ENCODE assay signal across 18 cellular contexts in the genomic region with DNA sequence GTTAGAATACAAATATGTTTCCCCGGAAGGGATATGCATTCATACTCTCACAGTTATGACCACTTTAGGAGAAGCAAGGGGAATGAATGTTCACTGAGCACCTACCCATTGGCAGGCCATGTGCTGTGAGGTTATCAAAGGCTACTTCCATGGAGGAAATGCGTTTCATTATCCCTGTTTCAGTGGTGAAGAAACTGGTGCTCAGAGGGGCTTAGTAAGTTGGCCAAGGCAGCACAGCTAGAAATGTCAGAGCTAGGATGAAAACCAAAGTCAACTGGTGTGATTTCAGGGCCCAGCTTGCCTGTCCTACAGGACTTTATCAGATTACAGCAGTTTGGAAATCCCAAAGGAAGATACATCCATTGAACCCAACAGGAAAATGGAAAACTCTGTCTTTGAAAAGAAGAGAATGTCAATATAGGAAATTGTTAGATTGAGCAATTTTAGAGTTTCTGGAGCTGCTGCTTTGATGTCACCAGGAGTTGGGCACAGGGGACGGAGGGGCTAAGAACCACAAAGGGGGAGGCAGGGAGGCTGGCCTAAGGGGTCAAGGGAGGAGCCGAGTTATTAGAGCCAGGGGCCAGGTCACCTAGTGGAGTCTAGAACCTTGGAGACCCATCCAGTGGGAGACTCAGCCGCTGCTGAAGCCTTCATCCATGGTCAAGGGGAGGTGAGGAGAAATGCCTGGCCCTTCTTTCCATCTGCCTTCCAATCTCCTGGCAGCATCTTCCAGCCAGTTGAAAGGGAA.
"Had no signal": no experiment of that assay in that cellular context is flagged by ENCODE, and none has a peak within 500 bp of the region (broad histone marks: within the 10 kb centered on the region; RNA-seq: fewer than 3 reads in every experiment).

No MANE protein-coding gene starts in this region.

- H3K9me3 Mint-ChIP-seq: activated B cell treated with CpG ODN at 0.5 μM for 24 hours; activated CD4-positive, alpha-beta T cell treated with anti-CD3 and anti-CD28 coated beads, Interleukin-2, amount 10 ng/mL, durations not matched to agents 24 days and 14 days; activated naive CD4-positive, alpha-beta T cell treated with anti-CD3 and anti-CD28 coated beads, Interleukin-2, amount 10 ng/mL, durations not matched to agents 7 days and 5 days; activated T-helper 17 cell treated with anti-CD3 and anti-CD28 coated beads, Interleukin-2, amount 50 U/mL, for 72 hours had no signal

- H3K9me3 ChIP-seq: breast epithelium, gastrocnemius medialis, heart right ventricle, psoas muscle, SJCRH30, spleen, transverse colon had no signal

- H3K27ac Mint-ChIP-seq: activated B cell treated with CpG ODN at 0.5 μM for 24 hours had no signal

- H3K27me3 Mint-ChIP-seq: activated T-helper 17 cell treated with anti-CD3 and anti-CD28 coated beads, Interleukin-2, amount 50 U/mL, for 72 hours had no signal

- H3K4me1 ChIP-seq: breast epithelium had no signal

- H3K4me3 ChIP-seq: psoas muscle, transverse colon had no signal

- H3K36me3 ChIP-seq: breast epithelium, gastrocnemius medialis, heart right ventricle, SJCRH30, spleen, transverse colon had no signal

- H3K27ac ChIP-seq: psoas muscle had no signal

- ATAC-seq: activated T-helper 17 cell treated with anti-CD3 and anti-CD28 coated beads, Interleukin-2, amount 50 U/mL, for 72 hours; gastrocnemius medialis; sciatic nerve had no signal

- H3K27me3 ChIP-seq: SJCRH30, transverse colon had no signal

- FAIRE-seq: kidney had no signal

- DNase-seq: activated B cell treated with CpG ODN at 0.5 μM for 24 hours; activated CD4-positive, alpha-beta T cell treated with anti-CD3 and anti-CD28 coated beads, Interleukin-2, amount 10 ng/mL, durations not matched to agents 24 days and 14 days; activated naive CD4-positive, alpha-beta T cell treated with anti-CD3 and anti-CD28 coated beads, Interleukin-2, amount 10 ng/mL, durations not matched to agents 7 days and 5 days; activated T-cell treated with anti-CD3 and anti-CD28 coated beads for 4 hours; gastrocnemius medialis; kidney; left ventricle myocardium superior; psoas muscle; spleen; stimulated activated CD4-positive, alpha-beta T cell treated with anti-CD3 and anti-CD28 coated beads, Interleukin-2, amount 100 ng/mL, for 24 hours; stimulated activated naive CD4-positive, alpha-beta T cell; substantia nigra; transverse colon had no signal
